ENCODE assay signal across 18 cellular contexts in genomic region chr18:9802175-9802747, GRCh38.
A peak's percentile ranks its signal among the peaks of the same experiment; 100 is the strongest.
DNase-seq lines count a peak whose midpoint lies in the region; ATAC-seq and TF ChIP-seq lines count a peak whose summit lies in the region.
"Had no signal": no experiment of that assay in that cellular context is flagged by ENCODE, and none has a peak within 500 bp of the region (broad histone marks: within the 10 kb centered on the region; RNA-seq: fewer than 3 reads in every experiment).

No MANE protein-coding gene starts in this region.

- H3K9me3 ChIP-seq in CD8-positive, alpha-beta memory T cell (ENCODE audit: low read length): no peaks in the 10 kb centered on the region
- H3K9me3 ChIP-seq in Panc1 (ENCODE audit: control insufficient read depth, insufficient read depth, low read depth, low read length) (no peaks in the 10 kb centered on the region), hepatocyte (ENCODE audit: low read depth) (no peaks in the 10 kb centered on the region), smooth muscle cell (replicated peaks; ENCODE audit: low read depth) (no peaks in the 10 kb centered on the region)
- H3K9me3 ChIP-seq: BE2C had no signal

- H2AFZ ChIP-seq in hepatocyte (no peak overlapping the region), smooth muscle cell (ENCODE audit: low read depth) (no peak overlapping the region)
- H2AFZ ChIP-seq: GM23338 had no signal

- H3K27me3 Mint-ChIP-seq in CD8-positive, alpha-beta memory T cell: peaks cover 0 to 43% of the 10 kb centered on the region in 2 donors

- H3K79me2 ChIP-seq in hepatocyte (no peaks in the 10 kb centered on the region), smooth muscle cell (ENCODE audit: low read depth) (peaks cover 50% of the 10 kb centered on the region)

- in situ Hi-C loops in Panc1 (cut with HindIII; ENCODE audit: low pct_unique_long_range_greater_than_20kb, low sequenced_read_pairs): no loop called here

- H3K4me3 Mint-ChIP-seq in CD8-positive, alpha-beta memory T cell: no peak overlapping the region
- H3K4me3 Mint-ChIP-seq: CD4-positive, alpha-beta memory T cell; GM23338 had no signal

- H3K9ac ChIP-seq in smooth muscle cell (ENCODE audit: low read depth): no peak overlapping the region

- no peaks in the 10 kb centered on the region for H3K36me3 Mint-ChIP-seq in CD8-positive, alpha-beta memory T cell
- H3K36me3 Mint-ChIP-seq: CD4-positive, alpha-beta memory T cell had no signal

- no TSS peak for BruUV-seq in Panc1 (replicated peaks; lab: Mats Ljungman, UMichigan)

- no peaks in the 10 kb centered on the region for H3K36me3 ChIP-seq in CD8-positive, alpha-beta memory T cell (ENCODE audit: insufficient read depth, low read length)
- no peaks in the 10 kb centered on the region; the same call in none of the 2 replicates for H3K36me3 ChIP-seq in Panc1 (ENCODE audit: control insufficient read depth, insufficient read depth, low read length)
- H3K36me3 ChIP-seq in hepatocyte (replicated peaks; ENCODE audit: insufficient read depth, low read depth): no peaks in the 10 kb centered on the region
- H3K36me3 ChIP-seq in smooth muscle cell (ENCODE audit: low read depth): no peaks in the 10 kb centered on the region
- H3K36me3 ChIP-seq: BE2C had no signal

- CTCF ChIA-PET in CD8-positive, alpha-beta memory T cell (lab: Charles Lee): no interaction called here
- CTCF ChIA-PET in Panc1 (lab: Charles Lee): no interaction called here

- no peak for DNase-seq in CD8-positive, alpha-beta memory T cell
- DNase-seq in Panc1 (ENCODE audit: low read depth, low spot score) (no peak), hepatocyte (ENCODE audit: low spot score) (no peak), smooth muscle cell (lab: John Stamatoyannopoulos, UW; ENCODE audit: unreplicated experiment) (no peak), NCI-H1930 (lab: John Stamatoyannopoulos, UW) (no peak), RPMI8226 (no peak)
- DNase-seq: BE2C; CD4-positive, alpha-beta memory T cell; DMS79; KBM-7; MV-4-11; NCI-H1417; NCI-H2029; NCI-H2171; NCI-H446 treated with DMSO at 0.1 percent for 48 hours; NCI-H748 treated with DMSO at 0.1 percent for 48 hours had no signal

- POLR2A ChIA-PET in CD8-positive, alpha-beta memory T cell (lab: Charles Lee): no interaction called here
- POLR2A ChIA-PET in Panc1 (lab: Charles Lee): no interaction called here

- ATAC-seq in Panc1: no peak
- ATAC-seq in GM18511 (IDR thresholded peaks at IDR 0.05; ENCODE audit: unreplicated experiment): no peak

- H3K4me1 Mint-ChIP-seq in CD8-positive, alpha-beta memory T cell: no peaks in the 10 kb centered on the region
- H3K4me1 Mint-ChIP-seq: CD4-positive, alpha-beta memory T cell had no signal

- peaks cover 0 to 1% (median 0%) of the 10 kb centered on the region in 5 donors for H3K9me3 Mint-ChIP-seq in CD8-positive, alpha-beta memory T cell

- H3K4me2 ChIP-seq in hepatocyte (no peak overlapping the region), smooth muscle cell (peak overlapping the region; percentile 20)
- H3K4me2 ChIP-seq: GM23338 had no signal

- H3F3A ChIP-seq in smooth muscle cell (ENCODE audit: low read depth): peaks cover 11% of the 10 kb centered on the region

- H3K4me1 ChIP-seq in CD8-positive, alpha-beta memory T cell (ENCODE audit: insufficient read depth, low read length): no peaks in the 10 kb centered on the region
- H3K4me1 ChIP-seq in Panc1 (ENCODE audit: control insufficient read depth, insufficient read depth, low read length) (peaks cover 24% of the 10 kb centered on the region), hepatocyte (ENCODE audit: insufficient read depth) (peaks cover 19% of the 10 kb centered on the region), smooth muscle cell (ENCODE audit: low read depth) (peaks cover 21% of the 10 kb centered on the region)
- H3K4me1 ChIP-seq: BE2C had no signal

- H4K20me1 ChIP-seq in hepatocyte (ENCODE audit: insufficient read depth, poor library complexity, severe bottlenecking) (no peaks in the 10 kb centered on the region), smooth muscle cell (ENCODE audit: low read depth) (peaks cover 67% of the 10 kb centered on the region)

- no peaks in the 10 kb centered on the region for H3K9me2 ChIP-seq in hepatocyte (replicated peaks; ENCODE audit: insufficient read depth)

- no peak overlapping the region for H3K4me3 ChIP-seq in CD8-positive, alpha-beta memory T cell (ENCODE audit: low read length)
- H3K4me3 ChIP-seq in Panc1 (ENCODE audit: low read depth in 2 of 2, low read length in 2 of 2): no peak overlapping the region
- H3K4me3 ChIP-seq in hepatocyte: no peak overlapping the region
- no peak overlapping the region for H3K4me3 ChIP-seq in smooth muscle cell
- H3K4me3 ChIP-seq: GM23338 had no signal

- no peaks in the 10 kb centered on the region for H3K27me3 ChIP-seq in CD8-positive, alpha-beta memory T cell (ENCODE audit: insufficient read depth, low read length, poor library complexity, severe bottlenecking)
- H3K27me3 ChIP-seq in Panc1 (ENCODE audit: control insufficient read depth, insufficient read depth, low read length) (no peaks in the 10 kb centered on the region), hepatocyte (no peaks in the 10 kb centered on the region), smooth muscle cell (ENCODE audit: low read depth) (no peaks in the 10 kb centered on the region)
- H3K27me3 ChIP-seq: BE2C had no signal

- TF ChIP-seq CTCF in Panc1 (IDR thresholded peaks at IDR 0.05) (no peak), hepatocyte (IDR thresholded peaks at IDR 0.05; ENCODE audit: poor library complexity) (no peak), smooth muscle cell (IDR thresholded peaks at IDR 0.05; ENCODE audit: borderline replicate concordance, insufficient read depth, poor library complexity, severe bottlenecking) (no peak)

- peak overlapping the region; percentile 88 for H3K27ac ChIP-seq in CD8-positive, alpha-beta memory T cell (ENCODE audit: low read depth, low read length)
- H3K27ac ChIP-seq in Panc1 (ENCODE audit: low read length) (peak overlapping the region; percentile 52; the same call in 1 of the 2 replicates), hepatocyte (peak overlapping the region; percentile 3), smooth muscle cell (ENCODE audit: low read depth) (peak overlapping the region; percentile 35)

- WGBS in hepatocyte (ENCODE audit: low lambda C conversion rate, missing lambda C conversion rate): 100% methylated on average over 2 of the region's 2 CpGs
- WGBS in smooth muscle cell (ENCODE audit: low lambda C conversion rate): 95% methylated on average over 2 of the region's 2 CpGs

- H3K27ac Mint-ChIP-seq in CD8-positive, alpha-beta memory T cell: no peak overlapping the region
- H3K27ac Mint-ChIP-seq: CD4-positive, alpha-beta memory T cell; GM23338 had no signal

- intact Hi-C loops in Panc1 (cut with micrococcal nuclease; ENCODE audit: unreplicated experiment): no loop called here

Comparison
In these comparisons a context has a peak if more than half of its experiments do, and no peak if none do; other contexts are left out.
1. H3K27ac ChIP-seq: peak in every context shown above with its lines; median percentile 88 in CD8-positive, alpha-beta memory T cell; 52 in Panc1; 35 in smooth muscle cell; 3 in hepatocyte.